8 cellular contexts compared by ENCODE assay signal in genomic region chr22:23539135-23539838, GRCh38. TPM values are rescaled to one million over a fixed set of nuclear protein-coding genes. Genes with fewer than 3 reads are reported as not detected.
DNase-seq lines count a peak whose midpoint lies in the region; ATAC-seq lines count a peak whose summit lies in the region.

No MANE protein-coding gene starts in this region.

- peak; percentile 81 for DNase-seq in ELR (ENCODE audit: low read depth)
- peak; percentile 23 for DNase-seq in NCI-H524 treated with DMSO at 0.1 percent for 48 hours (lab: John Stamatoyannopoulos, UW)
- peak; percentile 43 to 74 for DNase-seq in activated CD4-positive, alpha-beta T cell treated with anti-CD3 and anti-CD28 coated beads, Interleukin-2, amount 50 U/mL, for 24 hours (ENCODE audit: low read depth in 1 of 2, low spot score in 1 of 2)
- DNase-seq in dermis microvascular lymphatic vessel endothelial cell (ENCODE audit: low read depth in 2 of 2), result peak; percentile 72 to 87
- peak; percentile 94 for DNase-seq in medulla oblongata (ENCODE audit: extremely low spot score)
- DNase-seq in stimulated activated CD4-positive, alpha-beta T cell treated with anti-CD3 and anti-CD28 coated beads, TNF-alpha, amount 100 ng/mL, for 48 hours (ENCODE audit: low read depth in 3 of 3), result peak; percentile 47 to 67 (median 56)
- DNase-seq in OCI-M2 (lab: John Stamatoyannopoulos, UW; ENCODE audit: unreplicated experiment), result no peak

- ATAC-seq in HG03159 (IDR thresholded peaks at IDR 0.05; ENCODE audit: unreplicated experiment), result peak; percentile 85

RNA-seq across cellular contexts. Expression of gene IGLL1, which starts 40.8 kb away (rescaled TPM):
- total RNA-seq in dermis microvascular lymphatic vessel endothelial cell, result not detected in 2 replicates
